ENCODE assay signal across 8 cellular contexts in the genomic region with DNA sequence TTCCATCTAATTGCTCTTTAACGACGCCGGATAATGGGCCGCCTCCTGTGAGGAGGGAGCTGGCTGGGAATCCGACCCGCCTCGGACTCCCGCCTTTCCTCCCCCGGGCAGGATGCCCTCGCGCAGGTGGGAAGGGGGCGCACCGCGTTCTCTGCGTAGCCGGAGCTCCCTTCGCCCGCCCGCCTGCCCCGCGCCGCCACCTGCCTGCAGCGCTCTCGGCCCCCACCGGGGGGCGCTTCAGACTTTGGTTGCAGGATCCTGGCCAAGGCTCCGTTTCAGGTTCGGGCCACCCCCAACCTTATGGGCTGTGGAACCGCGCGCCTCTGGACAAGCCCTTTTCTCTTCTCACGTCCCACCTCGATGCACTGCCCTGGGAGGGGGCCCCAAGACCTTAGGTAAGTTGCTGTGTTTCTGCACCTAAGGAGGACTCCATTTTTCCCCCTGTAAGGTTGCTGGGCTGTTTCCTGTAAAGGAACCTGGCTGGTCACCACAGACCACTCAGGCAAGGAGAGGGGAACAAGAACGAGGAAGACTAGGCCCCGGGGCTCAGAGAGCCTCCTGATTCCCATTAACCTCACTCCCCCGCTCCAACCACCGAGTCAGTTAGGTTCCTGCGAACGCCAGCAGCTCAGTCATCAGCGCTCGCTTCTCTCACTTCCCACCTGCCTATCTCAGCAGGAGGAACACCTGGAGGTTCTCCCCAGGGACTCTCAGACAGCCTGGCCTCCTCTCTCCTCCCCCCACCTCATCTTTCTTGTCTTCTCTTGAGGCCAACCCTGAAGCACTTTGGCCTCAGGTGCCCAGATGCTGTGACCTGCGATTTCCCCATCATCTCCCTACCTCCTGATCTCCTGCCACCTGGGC. TPM values are rescaled to one million over a fixed set of nuclear protein-coding genes. Genes with fewer than 3 reads are reported as not detected.
A peak's percentile ranks its signal among the peaks of the same experiment; 100 is the strongest.
DNase-seq lines count a peak whose midpoint lies in the region; ATAC-seq and TF ChIP-seq lines count a peak whose summit lies in the region.

No MANE protein-coding gene starts in this region.

- no peaks in the 10 kb centered on the region for H3K27me3 ChIP-seq in DOHH2 (ENCODE audit: control insufficient read depth, low read length)
- H3K27me3 ChIP-seq in transverse colon: peaks cover 49% of the 10 kb centered on the region

- peaks cover 10% of the 10 kb centered on the region for H3K36me3 ChIP-seq in DOHH2 (ENCODE audit: control insufficient read depth, low read length)
- no peaks in the 10 kb centered on the region for H3K36me3 ChIP-seq in transverse colon

- H3K9me3 ChIP-seq in DOHH2 (ENCODE audit: control insufficient read depth, insufficient read depth, low read length) (no peaks in the 10 kb centered on the region), transverse colon (no peaks in the 10 kb centered on the region)

- TF ChIP-seq POLR2A in erythroblast (IDR thresholded peaks at IDR 0.05; ENCODE audit: low read length) (no peak), transverse colon (IDR thresholded peaks at IDR 0.05) (no peak)

- peaks cover 22% of the 10 kb centered on the region for H3K79me2 ChIP-seq in DOHH2 (ENCODE audit: control insufficient read depth, low read length)

- DNase-seq in NCI-H82 (lab: John Stamatoyannopoulos, UW) (peak; percentile 75), activated T-cell treated with anti-CD3 and anti-CD28 coated beads for 1 hour (ENCODE audit: low read depth) (peak; percentile 78), erythroblast (lab: John Stamatoyannopoulos, UW) (peak; percentile 65 to 80), transverse colon (peak; percentile 77)
- DNase-seq in natural killer cell treated with Interleukin-12 subunit alpha and Interleukin-12 subunit beta and Interleukin-15 and Interleukin-18, amount 100 ng/mL, for 72 hours (ENCODE audit: low spot score): peak; percentile 77

- no peak overlapping the region for H3K27ac Mint-ChIP-seq in natural killer cell treated with Interleukin-12 subunit alpha and Interleukin-12 subunit beta and Interleukin-15 and Interleukin-18, amount 100 ng/mL, for 72 hours

- peaks cover 32% of the 10 kb centered on the region for H3K4me1 ChIP-seq in DOHH2 (ENCODE audit: control insufficient read depth, low read length)
- peaks cover 0 to 16% (median 13%) of the 10 kb centered on the region in 4 donors for H3K4me1 ChIP-seq in transverse colon

- WGBS in transverse colon (ENCODE audit: low coverage in 1 of 2), 2 donors: 20 to 71% methylated on average over 1 to 30 of the region's 42 CpGs

- TF ChIP-seq EP300 in transverse colon (IDR thresholded peaks at IDR 0.05; ENCODE audit: low read depth): no peak

- H3K4me3 Mint-ChIP-seq in natural killer cell treated with Interleukin-12 subunit alpha and Interleukin-12 subunit beta and Interleukin-15 and Interleukin-18, amount 100 ng/mL, for 72 hours: peak overlapping the region; percentile 43

- peaks cover 18 to 22% of the 10 kb centered on the region in 2 donors for H3K4me1 Mint-ChIP-seq in natural killer cell treated with Interleukin-12 subunit alpha and Interleukin-12 subunit beta and Interleukin-15 and Interleukin-18, amount 100 ng/mL, for 72 hours (ENCODE audit: low read depth in 2 of 2)

- peaks cover 6% of the 10 kb centered on the region for H3K36me3 Mint-ChIP-seq in natural killer cell treated with Interleukin-12 subunit alpha and Interleukin-12 subunit beta and Interleukin-15 and Interleukin-18, amount 100 ng/mL, for 72 hours

- ATAC-seq in HG02870 (IDR thresholded peaks at IDR 0.05; ENCODE audit: unreplicated experiment) (peak; percentile 48), HG03378 (IDR thresholded peaks at IDR 0.05; ENCODE audit: unreplicated experiment) (no peak)
- ATAC-seq in natural killer cell treated with Interleukin-12 subunit alpha and Interleukin-12 subunit beta and Interleukin-15 and Interleukin-18, amount 100 ng/mL, for 72 hours: peak; percentile 83 to 84

- intact Hi-C loops in transverse colon (cut with DNase I; ENCODE audit: low total_unique reads): no loop called here

- no peaks in the 10 kb centered on the region for H3K9me3 Mint-ChIP-seq in natural killer cell treated with Interleukin-12 subunit alpha and Interleukin-12 subunit beta and Interleukin-15 and Interleukin-18, amount 100 ng/mL, for 72 hours

- peak; percentile 96 for TF ChIP-seq CTCF in DOHH2 (IDR thresholded peaks at IDR 0.05; ENCODE audit: low read depth, low read length, poor library complexity, severe bottlenecking)
- TF ChIP-seq CTCF in transverse colon (IDR thresholded peaks at IDR 0.05): peak; percentile 80 to 92 (median 86)

- no peak overlapping the region for H3K27ac ChIP-seq in DOHH2 (ENCODE audit: low read depth, low read length)
- H3K27ac ChIP-seq in transverse colon: no peak overlapping the region

- H3K27me3 Mint-ChIP-seq in natural killer cell treated with Interleukin-12 subunit alpha and Interleukin-12 subunit beta and Interleukin-15 and Interleukin-18, amount 100 ng/mL, for 72 hours: peaks cover 32 to 48% of the 10 kb centered on the region in 2 donors

- H3F3A ChIP-seq in DOHH2 (ENCODE audit: control insufficient read depth, insufficient read depth): peaks cover 5% of the 10 kb centered on the region; the same call in 1 of the 2 replicates

- peak overlapping the region; percentile 65 for H3K4me3 ChIP-seq in DOHH2 (ENCODE audit: low read length)
- peak overlapping the region in 1 of 4 donors; percentile 32 for H3K4me3 ChIP-seq in transverse colon

- H3K4me2 ChIP-seq in DOHH2 (ENCODE audit: low read length): peak overlapping the region; percentile 68

- in situ Hi-C loops in transverse colon (cut with MboI; ENCODE audit: low pct_ligation_motif_present in 1 of 4, low pct_unique_long_range_greater_than_20kb in 1 of 4, low sequenced_read_pairs in 3 of 4): no loop called here

- H3K9me2 ChIP-seq in DOHH2 (replicated peaks; ENCODE audit: control insufficient read depth, low read length): no peaks in the 10 kb centered on the region

- H4K20me1 ChIP-seq in DOHH2 (ENCODE audit: control insufficient read depth, insufficient read depth, low read depth, low read length): peaks cover 8% of the 10 kb centered on the region; the same call in 1 of the 2 replicates

RNA-seq across cellular contexts. Expression of a gene that starts 11.4 kb away (rescaled TPM):
- 1 to 10 TPM in 1 of 2 donors, not detected in 1; 1.9 TPM for total RNA-seq in natural killer cell treated with Interleukin-12 subunit alpha and Interleukin-12 subunit beta and Interleukin-15 and Interleukin-18, amount 100 ng/mL, for 72 hours
- total RNA-seq in transverse colon: 10 to 100 TPM in 2 of 4 donors, 1 to 10 TPM in 2; 3.8 to 18.8 (median 10.0) TPM

RNA-seq across cellular contexts. Expression of a gene that starts 19.4 kb away (rescaled TPM):
- total RNA-seq in natural killer cell treated with Interleukin-12 subunit alpha and Interleukin-12 subunit beta and Interleukin-15 and Interleukin-18, amount 100 ng/mL, for 72 hours: 10 to 100 TPM; 12.5 to 21.1 TPM
- 100 to 1,000 TPM in 1 of 4 donors, 10 to 100 TPM in 3; 47.8 to 442 (median 53.1) TPM for total RNA-seq in transverse colon

RNA-seq across cellular contexts. Expression of a gene that starts 19.5 kb away (rescaled TPM):
- under 1 TPM; 0.17 to 0.62 TPM for total RNA-seq in natural killer cell treated with Interleukin-12 subunit alpha and Interleukin-12 subunit beta and Interleukin-15 and Interleukin-18, amount 100 ng/mL, for 72 hours
- total RNA-seq in transverse colon: 1 to 10 TPM in 1 of 4 donors, under 1 TPM in 2, not detected in 1; 0.27 to 2.0 (median 0.64) TPM

RNA-seq across cellular contexts. Expression of a gene that starts 50.8 kb away (rescaled TPM):
- total RNA-seq in natural killer cell treated with Interleukin-12 subunit alpha and Interleukin-12 subunit beta and Interleukin-15 and Interleukin-18, amount 100 ng/mL, for 72 hours: 1 to 10 TPM; 6.2 to 6.4 TPM
- total RNA-seq in transverse colon: 10 to 100 TPM; 41.8 to 86.8 (median 56.6) TPM
